Comparison of ENCODE assay signal across 1 cellular context in the genomic region with DNA sequence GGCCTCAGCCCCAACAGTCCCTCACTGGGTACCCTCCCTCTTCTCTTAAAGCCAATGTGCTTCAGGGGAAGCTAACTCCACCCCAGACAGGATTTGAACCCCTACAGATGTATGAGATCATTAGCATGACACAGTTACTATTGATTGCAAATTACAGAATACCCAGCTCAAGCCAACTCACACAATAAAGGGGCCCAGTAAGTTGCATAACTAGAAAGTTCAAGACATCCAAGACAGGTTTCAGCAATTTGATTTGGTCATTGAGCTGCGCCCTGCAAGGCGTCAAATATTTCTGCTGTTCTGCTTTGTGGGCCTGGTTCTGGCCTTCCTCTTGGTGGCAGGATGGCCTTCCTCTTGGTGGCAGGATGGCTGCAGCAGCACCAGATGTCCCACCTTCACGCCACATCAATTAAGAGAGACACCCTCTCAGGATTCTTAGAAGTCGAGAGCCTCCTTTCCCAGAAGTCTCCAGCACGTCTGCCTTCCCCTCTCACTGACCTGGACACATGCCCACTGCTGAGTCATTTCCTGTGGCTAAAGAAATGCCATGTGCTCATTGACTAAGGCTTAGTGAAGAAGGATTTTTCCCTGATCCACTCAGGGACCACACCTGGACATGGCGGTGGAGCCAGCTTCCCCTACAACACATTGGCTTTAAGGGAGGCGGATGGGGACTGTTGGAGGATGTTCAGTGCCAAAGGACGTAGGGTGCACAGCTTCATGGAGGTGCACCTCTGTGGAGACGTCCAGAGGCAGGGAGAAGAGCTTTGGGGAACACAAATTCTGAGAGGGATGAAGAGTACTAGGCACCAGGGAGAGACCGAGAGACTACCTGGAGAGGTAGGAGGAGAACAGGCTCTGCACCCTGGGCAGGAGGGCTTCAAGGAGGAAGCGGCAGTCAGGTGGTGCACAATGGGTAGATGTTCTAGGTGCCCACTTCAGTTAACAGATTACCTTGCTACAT.
TF ChIP-seq lines count a peak whose summit lies in the region.

No MANE protein-coding gene starts in this region.

TF ChIP-seq in liver, 16 proteins besides CTCF, POLR2A, EP300 and RAD21 (continued from another document):
- TF ChIP-seq, protein P1, sequence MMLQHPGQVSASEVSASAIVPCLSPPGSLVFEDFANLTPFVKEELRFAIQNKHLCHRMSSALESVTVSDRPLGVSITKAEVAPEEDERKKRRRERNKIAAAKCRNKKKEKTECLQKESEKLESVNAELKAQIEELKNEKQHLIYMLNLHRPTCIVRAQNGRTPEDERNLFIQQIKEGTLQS (IDR thresholded peaks at IDR 0.05), result peak; percentile 5
- TF ChIP-seq, protein P2, sequence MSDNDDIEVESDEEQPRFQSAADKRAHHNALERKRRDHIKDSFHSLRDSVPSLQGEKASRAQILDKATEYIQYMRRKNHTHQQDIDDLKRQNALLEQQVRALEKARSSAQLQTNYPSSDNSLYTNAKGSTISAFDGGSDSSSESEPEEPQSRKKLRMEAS (IDR thresholded peaks at IDR 0.05), result peak; percentile 81
- TF ChIP-seq NR2F2 (IDR thresholded peaks at IDR 0.05), result no peak
